Comparison of ENCODE assay signal across 18 cellular contexts in genomic region chr9:134504106-134504385, GRCh38.
A peak's percentile ranks its signal among the peaks of the same experiment; 100 is the strongest.
DNase-seq lines count a peak whose midpoint lies in the region; ATAC-seq, FAIRE-seq and TF ChIP-seq lines count a peak whose summit lies in the region.
"Had no signal": no experiment of that assay in that cellular context is flagged by ENCODE, and none has a peak within 500 bp of the region (broad histone marks: within the 10 kb centered on the region; RNA-seq: fewer than 3 reads in every experiment).

No MANE protein-coding gene starts in this region.

- peaks cover 20% of the 10 kb centered on the region for H3K79me1 ChIP-seq in trophoblast cell (ENCODE audit: low read length)

- H3K4me2 ChIP-seq in trophoblast cell (ENCODE audit: low read length): no peak overlapping the region

- H2BK5ac ChIP-seq in trophoblast cell (ENCODE audit: low read depth, low read length, poor library complexity): no peak overlapping the region

- H3K4ac ChIP-seq in trophoblast cell (ENCODE audit: low read depth, low read length): no peak overlapping the region

- H4K91ac ChIP-seq in trophoblast cell (ENCODE audit: low read depth, low read length): peak overlapping the region; percentile 97

- H3K4me1 ChIP-seq in right atrium auricular region (peaks cover 0 to 13% of the 10 kb centered on the region in 2 donors), trophoblast cell (ENCODE audit: control insufficient read depth in 1 of 2, insufficient read depth in 2 of 2, low read length in 2 of 2) (peaks cover 14 to 15% of the 10 kb centered on the region in 2 experiments), sigmoid colon (peaks cover 0 to 14% (median 10%) of the 10 kb centered on the region in 4 donors)
- H3K4me1 ChIP-seq: Caco-2 had no signal

- TF ChIP-seq POLR2A in sigmoid colon (IDR thresholded peaks at IDR 0.05): no peak

- H3K36me3 ChIP-seq in right atrium auricular region (no peaks in the 10 kb centered on the region), trophoblast cell (ENCODE audit: control insufficient read depth in 1 of 2, insufficient read depth in 2 of 2, low read length in 2 of 2) (peaks cover 0 to 3% of the 10 kb centered on the region in 2 experiments), sigmoid colon (no peaks in the 10 kb centered on the region)

- no peak for FAIRE-seq in RCC 7860 (lab: Jason Lieb, UNC)
- FAIRE-seq: A549, D721Med, G401.6, GM12891 had no signal

- no peak overlapping the region for H3K9ac ChIP-seq in trophoblast cell (ENCODE audit: low read length)

- peak overlapping the region; percentile 97 for H2AK5ac ChIP-seq in trophoblast cell (ENCODE audit: low read length)

- H4K12ac ChIP-seq in trophoblast cell (ENCODE audit: low read depth, low read length): no peak overlapping the region

- H3K4me1 Mint-ChIP-seq in activated naive CD8-positive, alpha-beta T cell treated with anti-CD3 and anti-CD28 coated beads for 36 hours: peaks cover 2% of the 10 kb centered on the region
- H3K4me1 Mint-ChIP-seq: H9 had no signal

- H3K27me3 Mint-ChIP-seq in activated naive CD8-positive, alpha-beta T cell treated with anti-CD3 and anti-CD28 coated beads for 36 hours: peaks cover 42% of the 10 kb centered on the region

- H3K9me3 ChIP-seq in right atrium auricular region: no peaks in the 10 kb centered on the region
- peaks cover 9% of the 10 kb centered on the region for H3K9me3 ChIP-seq in trophoblast cell (ENCODE audit: insufficient read depth, low read depth, low read length)
- H3K9me3 ChIP-seq in sigmoid colon: no peaks in the 10 kb centered on the region
- H3K9me3 ChIP-seq: Caco-2 had no signal

- no peak overlapping the region for H3K4me3 Mint-ChIP-seq in activated naive CD8-positive, alpha-beta T cell treated with anti-CD3 and anti-CD28 coated beads for 36 hours
- H3K4me3 Mint-ChIP-seq: CD4-positive, alpha-beta T cell; H9 had no signal

- no peaks in the 10 kb centered on the region for H3K27me3 ChIP-seq in right atrium auricular region
- peaks cover 7% of the 10 kb centered on the region for H3K27me3 ChIP-seq in trophoblast cell (ENCODE audit: insufficient read depth, low read length)
- peaks cover 15 to 28% (median 19%) of the 10 kb centered on the region in 3 donors for H3K27me3 ChIP-seq in sigmoid colon

- no CpG with 5 or more reads among the region's 7 CpGs for WGBS in trophoblast cell (ENCODE audit: extremely low coverage, insufficient coverage, insufficient read length)
- 87 to 93% methylated on average over 7 of the region's 7 CpGs for WGBS in sigmoid colon, 2 donors

- peak overlapping the region; percentile 37 for H2BK120ac ChIP-seq in trophoblast cell (ENCODE audit: insufficient read depth, low read length, poor library complexity)

- intact Hi-C loops in Right ventricle myocardium inferior (cut with DNase I) (no loop called here), sigmoid colon (cut with DNase I) (no loop called here)

- no peak overlapping the region for H4K8ac ChIP-seq in trophoblast cell (ENCODE audit: low read depth, low read length)

- H3K14ac ChIP-seq in trophoblast cell (ENCODE audit: low read length): no peak overlapping the region

- no peak for TF ChIP-seq CTCF in right atrium auricular region (IDR thresholded peaks at IDR 0.05)
- no peak for TF ChIP-seq CTCF in sigmoid colon (IDR thresholded peaks at IDR 0.05)

- ATAC-seq in Right ventricle myocardium inferior: no peak

- peak; percentile 48 for DNase-seq in Right ventricle myocardium inferior (ENCODE audit: missing footprints)
- no peak for DNase-seq in right atrium auricular region (ENCODE audit: low spot score)
- peak; percentile 53 for DNase-seq in mesenteric fat pad (ENCODE audit: low spot score)
- no peak for DNase-seq in trophoblast cell
- no peak for DNase-seq in sigmoid colon
- no peak for DNase-seq in RCC 7860 (ENCODE audit: low spot score)
- DNase-seq in activated naive CD8-positive, alpha-beta T cell treated with anti-CD3 and anti-CD28 coated beads for 36 hours: no peak
- DNase-seq: AML-193; Caco-2; CD4-positive, alpha-beta T cell; GOT3; H9 had no signal

- H2AFZ ChIP-seq in trophoblast cell (ENCODE audit: insufficient read depth, low read length, poor library complexity): no peak overlapping the region

- no peak overlapping the region for H3K23ac ChIP-seq in trophoblast cell (ENCODE audit: low read length)

- no peak overlapping the region for H3K27ac ChIP-seq in right atrium auricular region
- no peak overlapping the region for H3K27ac ChIP-seq in trophoblast cell (ENCODE audit: low read depth, low read length)
- no peak overlapping the region for H3K27ac ChIP-seq in sigmoid colon
- H3K27ac ChIP-seq: 22Rv1, C4-2B had no signal

- no peaks in the 10 kb centered on the region for H3K36me3 Mint-ChIP-seq in activated naive CD8-positive, alpha-beta T cell treated with anti-CD3 and anti-CD28 coated beads for 36 hours

- H2BK12ac ChIP-seq in trophoblast cell (ENCODE audit: low read length): peak overlapping the region; percentile 91

- H3K18ac ChIP-seq in trophoblast cell (ENCODE audit: low read length): no peak overlapping the region

- no peak overlapping the region for H3K4me3 ChIP-seq in right atrium auricular region
- H3K4me3 ChIP-seq in trophoblast cell (ENCODE audit: low read depth, low read length): no peak overlapping the region
- no peak overlapping the region for H3K4me3 ChIP-seq in sigmoid colon
- H3K4me3 ChIP-seq: A549 had no signal

- H3K9me3 Mint-ChIP-seq in activated naive CD8-positive, alpha-beta T cell treated with anti-CD3 and anti-CD28 coated beads for 36 hours: no peaks in the 10 kb centered on the region
- H3K9me3 Mint-ChIP-seq: CD4-positive, alpha-beta T cell had no signal

- peaks cover 7% of the 10 kb centered on the region for H3K79me2 ChIP-seq in trophoblast cell (ENCODE audit: control insufficient read depth, insufficient read depth, low read length, poor library complexity)

- no peak for TF ChIP-seq EP300 in sigmoid colon (IDR thresholded peaks at IDR 0.05)

- no peak overlapping the region for H3K27ac Mint-ChIP-seq in activated naive CD8-positive, alpha-beta T cell treated with anti-CD3 and anti-CD28 coated beads for 36 hours
- H3K27ac Mint-ChIP-seq: CD4-positive, alpha-beta T cell; H9 had no signal

Comparison
In these comparisons a context has a peak if more than half of its experiments do, and no peak if none do; other contexts are left out.
1. DNase-seq: peak in Right ventricle myocardium inferior (single experiment) and mesenteric fat pad (single experiment); none in right atrium auricular region (single experiment), trophoblast cell (0 of 2), sigmoid colon (single experiment), RCC 7860 (single experiment) and activated naive CD8-positive, alpha-beta T cell treated with anti-CD3 and anti-CD28 coated beads for 36 hours (single experiment).